24 cellular contexts compared by ENCODE assay signal in genomic region chr6:163901681-163902080, GRCh38.
"Had no signal": no experiment of that assay in that cellular context is flagged by ENCODE, and none has a peak within 500 bp of the region (broad histone marks: within the 10 kb centered on the region; RNA-seq: fewer than 3 reads in every experiment).

No MANE protein-coding gene starts in this region.

- H3K4me3 Mint-ChIP-seq: mesothelial cell of epicardium had no signal

- H3K27me3 ChIP-seq: dorsolateral prefrontal cortex, esophagus squamous epithelium, gastrocnemius medialis, heart right ventricle, left lung had no signal

- DNase-seq: dermis blood vessel endothelial cell; dorsolateral prefrontal cortex; effector CD4-positive, alpha-beta T cell; effector memory CD4-positive, alpha-beta T cell; esophagus squamous epithelium; foreskin fibroblast; foreskin melanocyte; gastrocnemius medialis; glutamatergic neuron; head of caudate nucleus; heart right ventricle; hippocampal formation; left cardiac atrium; left lung; left ventricle myocardium superior; lower lobe of right lung; mesenchymal stem cell; mucosa of descending colon had no signal

- H3K27ac ChIP-seq: coronary artery, dorsolateral prefrontal cortex, esophagus squamous epithelium, gastrocnemius medialis, heart right ventricle, left lung, lower lobe of right lung had no signal

- H3K27ac Mint-ChIP-seq: mesothelial cell of epicardium had no signal

- H3K9me3 Mint-ChIP-seq: mesothelial cell of epicardium had no signal

- ATAC-seq: gastrocnemius medialis, left cardiac atrium, left lung, left ventricle myocardium superior, mucosa of descending colon had no signal

- H3K4me3 ChIP-seq: coronary artery, dorsolateral prefrontal cortex, esophagus squamous epithelium, gastrocnemius medialis, heart right ventricle, left lung, lower lobe of right lung, mucosa of descending colon had no signal

- H3K36me3 Mint-ChIP-seq: mesothelial cell of epicardium had no signal

- H3K9me3 ChIP-seq: esophagus squamous epithelium, gastrocnemius medialis, left lung, lower lobe of right lung had no signal

- H3K4me1 ChIP-seq: esophagus squamous epithelium, gastrocnemius medialis, heart right ventricle, left lung, lower lobe of right lung had no signal

- FAIRE-seq: colon, endothelial cell of umbilical vein, islet of Langerhans, keratinocyte had no signal

- H3K36me3 ChIP-seq: esophagus squamous epithelium, gastrocnemius medialis, heart right ventricle, left lung, lower lobe of right lung had no signal
